In genomic region chr14:69620211-69620611, GRCh38 we compare ENCODE assay signal across 12 cellular contexts. TPM values are rescaled to one million over a fixed set of nuclear protein-coding genes. Genes with fewer than 3 reads are reported as not detected.
DNase-seq lines count a peak whose midpoint lies in the region; ATAC-seq, FAIRE-seq and TF ChIP-seq lines count a peak whose summit lies in the region.
"Had no signal": no experiment of that assay in that cellular context is flagged by ENCODE, and none has a peak within 500 bp of the region (broad histone marks: within the 10 kb centered on the region; RNA-seq: fewer than 3 reads in every experiment).

No MANE protein-coding gene starts in this region.

- FAIRE-seq in bronchial epithelial cell (lab: Jason Lieb, UNC) = no peak

- H3K27ac Mint-ChIP-seq in activated CD4-positive, alpha-beta T cell treated with anti-CD3 and anti-CD28 coated beads for 36 hours = peak overlapping the region; percentile 99

- H3K4me3 ChIP-seq in Peyer's patch (no peak overlapping the region), bronchial epithelial cell (ENCODE audit: low read depth, low read length) (no peak overlapping the region), spleen (peak overlapping the region in 1 of 8 donors; percentile 5)
- H3K4me3 ChIP-seq: right atrium auricular region had no signal

- TF ChIP-seq CTCF in Peyer's patch (IDR thresholded peaks at IDR 0.05) (no peak), bronchial epithelial cell (IDR thresholded peaks at IDR 0.05; ENCODE audit: insufficient read depth, low read length, severe bottlenecking) (no peak), spleen (IDR thresholded peaks at IDR 0.05 in 8 of 11, conservative IDR thresholded peaks at IDR 0.05 in 3 of 11) (no peak)

- POLR2A ChIA-PET in activated CD4-positive, alpha-beta T cell treated with anti-CD3 and anti-CD28 coated beads for 36 hours (lab: Charles Lee) = no interaction called here

- peaks cover 57% of the 10 kb centered on the region for H3K36me3 Mint-ChIP-seq in activated CD4-positive, alpha-beta T cell treated with anti-CD3 and anti-CD28 coated beads for 36 hours (ENCODE audit: low read depth)

- H3K36me3 ChIP-seq in Peyer's patch (no peaks in the 10 kb centered on the region), bronchial epithelial cell (ENCODE audit: control insufficient read depth, insufficient read depth, low read length) (peaks cover 4% of the 10 kb centered on the region), spleen (peaks cover 0 to 8% (median 0%) of the 10 kb centered on the region in 6 donors)
- H3K36me3 ChIP-seq: right atrium auricular region had no signal

- intact Hi-C loops in activated CD4-positive, alpha-beta T cell treated with anti-CD3 and anti-CD28 coated beads for 36 hours (cut with DNase I, micrococcal nuclease) = loop anchor here in 1 of 2 experiments (10.0 kb wide), 1 partner anchor 1285 kb away; the partner anchor contains the start of gene PCNX1
- intact Hi-C loops in spleen (cut with DNase I; ENCODE audit: low total_unique reads) = no loop called here

- no peaks in the 10 kb centered on the region for H3K27me3 ChIP-seq in Peyer's patch
- no peaks in the 10 kb centered on the region for H3K27me3 ChIP-seq in bronchial epithelial cell (ENCODE audit: control insufficient read depth, insufficient read depth, low read length)
- H3K27me3 ChIP-seq in spleen (replicated peaks in 1 of 7) = no peaks in the 10 kb centered on the region
- H3K27me3 ChIP-seq: right atrium auricular region had no signal

- H3K4me3 Mint-ChIP-seq in activated CD4-positive, alpha-beta T cell treated with anti-CD3 and anti-CD28 coated beads for 36 hours = peak overlapping the region; percentile 51

- DNase-seq in activated CD4-positive, alpha-beta T cell treated with anti-CD3 and anti-CD28 coated beads for 36 hours = peak; percentile 51
- DNase-seq in activated CD4-positive, alpha-beta T cell treated with anti-CD3 and anti-CD28 coated beads for 1 hour = no peak
- DNase-seq in Peyer's patch (no peak), bronchial epithelial cell (ENCODE audit: low read depth) (peak; percentile 33), spleen (no peak), NCI-H510A (lab: John Stamatoyannopoulos, UW) (no peak), NCI-H2171 (lab: John Stamatoyannopoulos, UW) (no peak)
- DNase-seq: NCI-H526 had no signal

- peak overlapping the region in 3 of 4 donors; percentile 6 to 99 (median 23) for H3K27ac ChIP-seq in Peyer's patch
- peak overlapping the region in 6 of 8 donors; percentile 6 to 100 (median 99) for H3K27ac ChIP-seq in spleen
- H3K27ac ChIP-seq: KMS-11, right atrium auricular region had no signal

- WGBS in spleen, 5 donors = 45 to 71% (median 56%) methylated on average over 5 of the region's 5 CpGs

- no peaks in the 10 kb centered on the region for H3K9me3 Mint-ChIP-seq in activated CD4-positive, alpha-beta T cell treated with anti-CD3 and anti-CD28 coated beads for 36 hours (ENCODE audit: low read depth)

- no peaks in the 10 kb centered on the region for H3K9me3 ChIP-seq in Peyer's patch
- H3K9me3 ChIP-seq in spleen = no peaks in the 10 kb centered on the region
- H3K9me3 ChIP-seq: right atrium auricular region had no signal

- no peak for TF ChIP-seq POLR2A in Peyer's patch (IDR thresholded peaks at IDR 0.05)
- TF ChIP-seq POLR2A in spleen (IDR thresholded peaks at IDR 0.05) = no peak

- H3K4me1 Mint-ChIP-seq in activated CD4-positive, alpha-beta T cell treated with anti-CD3 and anti-CD28 coated beads for 36 hours = peaks cover 97% of the 10 kb centered on the region

- CTCF ChIA-PET in activated CD4-positive, alpha-beta T cell treated with anti-CD3 and anti-CD28 coated beads for 36 hours (lab: Charles Lee) = interaction anchor here (0.7 to 2.1 kb wide), 4 partner anchors 10 to 28 kb away, joined by 3 to 7 read pairs (median 5); no protein-coding TSS in a partner anchor

- peak; percentile 12 for ATAC-seq in activated CD4-positive, alpha-beta T cell treated with anti-CD3 and anti-CD28 coated beads for 36 hours
- ATAC-seq in HG02588 (IDR thresholded peaks at IDR 0.05; ENCODE audit: unreplicated experiment) = no peak

- peaks cover 0 to 67% (median 37%) of the 10 kb centered on the region in 4 donors for H3K4me1 ChIP-seq in Peyer's patch
- peaks cover 77 to 100% (median 99%) of the 10 kb centered on the region in 6 donors for H3K4me1 ChIP-seq in spleen

- no peaks in the 10 kb centered on the region for H3K27me3 Mint-ChIP-seq in activated CD4-positive, alpha-beta T cell treated with anti-CD3 and anti-CD28 coated beads for 36 hours

RNA-seq across cellular contexts. Expression of gene SUSD6, which starts 8.8 kb away (rescaled TPM):
- total RNA-seq in activated CD4-positive, alpha-beta T cell treated with anti-CD3 and anti-CD28 coated beads for 36 hours = 10 to 100 TPM; 57.9 to 59.3 TPM
- 100 to 1,000 TPM in 3 of 4 donors, 10 to 100 TPM in 1; 33.8 to 125 (median 113) TPM for total RNA-seq in Peyer's patch
- total RNA-seq in bronchial epithelial cell = 3.9 and 5.6 TPM in 2 replicates
- 100 to 1,000 TPM in 3 of 7 donors, 10 to 100 TPM in 4; 76.1 to 120 (median 96.1) TPM for total RNA-seq in spleen
- polyA plus RNA-seq in spleen = 10 to 100 TPM; 10.7 to 20.4 (median 11.3) TPM

RNA-seq across cellular contexts. Expression of gene CCDC177, which starts 45.5 kb away (rescaled TPM):
- total RNA-seq in activated CD4-positive, alpha-beta T cell treated with anti-CD3 and anti-CD28 coated beads for 36 hours = not detected
- total RNA-seq in Peyer's patch (not detected), bronchial epithelial cell (not detected in 2 replicates), spleen (not detected)
- polyA plus RNA-seq in spleen = not detected
- total RNA-seq: fibroblast of lung, right atrium auricular region had no signal
- polyA plus RNA-seq: fibroblast of lung had no signal

Comparison
In these comparisons a context has a peak if more than half of its experiments do, and no peak if none do; other contexts are left out.
1. DNase-seq: peak in activated CD4-positive, alpha-beta T cell treated with anti-CD3 and anti-CD28 coated beads for 36 hours (single experiment) and bronchial epithelial cell (single experiment); none in activated CD4-positive, alpha-beta T cell treated with anti-CD3 and anti-CD28 coated beads for 1 hour (single experiment), Peyer's patch (0 of 3), spleen (single experiment), NCI-H510A (single experiment) and NCI-H2171 (single experiment).